Comparison of ENCODE assay signal across 8 cellular contexts in the genomic region with DNA sequence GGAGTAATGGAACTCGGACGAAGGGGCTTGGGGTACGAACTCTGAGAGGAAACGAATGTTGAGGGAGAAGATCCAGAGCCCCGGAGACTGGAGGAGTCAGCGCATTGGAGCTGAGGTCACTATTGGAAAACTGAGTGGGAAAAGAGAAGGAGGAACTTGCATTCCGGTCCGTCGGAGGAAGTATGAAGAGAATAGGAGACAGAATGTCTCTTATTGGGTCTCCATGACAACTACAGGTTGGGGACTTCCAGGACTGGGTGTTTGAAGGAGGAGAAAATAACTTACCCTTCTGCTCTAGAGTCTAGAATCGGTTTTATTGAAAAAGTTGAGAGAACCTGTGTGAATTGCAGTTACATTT. TPM values are rescaled to one million over a fixed set of nuclear protein-coding genes. Genes with fewer than 3 reads are reported as not detected.
A peak's percentile ranks its signal among the peaks of the same experiment; 100 is the strongest.
DNase-seq lines count a peak whose midpoint lies in the region; ATAC-seq and TF ChIP-seq lines count a peak whose summit lies in the region.

No MANE protein-coding gene starts in this region.

- H3K9ac ChIP-seq in DND-41 (ENCODE audit: low read depth, low read length): peak overlapping the region; percentile 80

- DNase-seq in DND-41: no peak
- no peak for DNase-seq in left ventricle myocardium inferior
- no peak for DNase-seq in sigmoid colon
- no peak for DNase-seq in activated gamma-delta T cell (lab: John Stamatoyannopoulos, UW)
- no peak for DNase-seq in NCI-H2081 treated with DMSO at 0.1 percent for 48 hours (lab: John Stamatoyannopoulos, UW)

- ATAC-seq in DND-41 (ENCODE audit: insufficient read depth, low read depth) (no peak), HG03103 (IDR thresholded peaks at IDR 0.05; ENCODE audit: low read depth, unreplicated experiment) (peak; percentile 6), HG02571 (IDR thresholded peaks at IDR 0.05; ENCODE audit: unreplicated experiment) (no peak)

- H3K27ac ChIP-seq in DND-41 (ENCODE audit: low read length) (peak overlapping the region; percentile 91), left ventricle myocardium inferior (replicated peaks) (peak overlapping the region; percentile 92), sigmoid colon (peak overlapping the region; percentile 90 to 94 (median 94))

- peaks cover 5% of the 10 kb centered on the region; the same call in 1 of the 2 replicates for H4K20me1 ChIP-seq in DND-41 (ENCODE audit: insufficient read depth, low read length)

- no peaks in the 10 kb centered on the region for H3K9me3 ChIP-seq in DND-41 (ENCODE audit: insufficient read depth, low read length, severe bottlenecking)
- H3K9me3 ChIP-seq in left ventricle myocardium inferior (replicated peaks): no peaks in the 10 kb centered on the region
- H3K9me3 ChIP-seq in sigmoid colon: no peaks in the 10 kb centered on the region

- H2AFZ ChIP-seq in DND-41 (ENCODE audit: low read depth, low read length): peak overlapping the region; percentile 80

- no peak for TF ChIP-seq CTCF in DND-41 (IDR thresholded peaks at IDR 0.05; ENCODE audit: borderline replicate concordance, extremely low read depth, low read length, poor library complexity, severe bottlenecking)
- no peak for TF ChIP-seq CTCF in left ventricle myocardium inferior (IDR thresholded peaks at IDR 0.05; ENCODE audit: borderline replicate concordance)
- TF ChIP-seq CTCF in sigmoid colon (IDR thresholded peaks at IDR 0.05): no peak

- peaks cover 4% of the 10 kb centered on the region for H3K36me3 Mint-ChIP-seq in activated naive CD8-positive, alpha-beta T cell

- no peak for TF ChIP-seq POLR2A in sigmoid colon (IDR thresholded peaks at IDR 0.05)

- peaks cover 24% of the 10 kb centered on the region for H3K4me1 ChIP-seq in DND-41 (ENCODE audit: insufficient read depth, low read length)
- H3K4me1 ChIP-seq in left ventricle myocardium inferior: peaks cover 45% of the 10 kb centered on the region
- peaks cover 0 to 22% (median 16%) of the 10 kb centered on the region in 4 donors for H3K4me1 ChIP-seq in sigmoid colon

- peaks cover 44% of the 10 kb centered on the region for H3K79me2 ChIP-seq in DND-41 (ENCODE audit: insufficient read depth, low read length)

- 0% methylated on average over 10 of the region's 10 CpGs for WGBS in sigmoid colon, 2 donors

- peak overlapping the region; percentile 99 for H3K4me3 Mint-ChIP-seq in activated naive CD8-positive, alpha-beta T cell

- peaks cover 45% of the 10 kb centered on the region for H3K4me1 Mint-ChIP-seq in activated naive CD8-positive, alpha-beta T cell (ENCODE audit: low read depth)

- H3K4me3 ChIP-seq in DND-41 (ENCODE audit: low read depth in 1 of 2, low read length in 2 of 2) (peak overlapping the region; percentile 76 to 91), left ventricle myocardium inferior (peak overlapping the region; percentile 87), sigmoid colon (peak overlapping the region; percentile 74 to 100 (median 84))

- H3K9me3 Mint-ChIP-seq in activated naive CD8-positive, alpha-beta T cell (ENCODE audit: low read depth): no peaks in the 10 kb centered on the region

- peak overlapping the region; percentile 99 for H3K27ac Mint-ChIP-seq in activated naive CD8-positive, alpha-beta T cell

- no peaks in the 10 kb centered on the region for H3K27me3 Mint-ChIP-seq in activated naive CD8-positive, alpha-beta T cell

- H3K27me3 ChIP-seq in DND-41 (ENCODE audit: insufficient read depth, low read length, poor library complexity): no peaks in the 10 kb centered on the region
- H3K27me3 ChIP-seq in left ventricle myocardium inferior (ENCODE audit: low read depth): no peaks in the 10 kb centered on the region
- H3K27me3 ChIP-seq in sigmoid colon: no peaks in the 10 kb centered on the region

- H3K36me3 ChIP-seq in DND-41 (ENCODE audit: insufficient read depth, low read length): peaks cover 37% of the 10 kb centered on the region
- H3K36me3 ChIP-seq in left ventricle myocardium inferior: peaks cover 31% of the 10 kb centered on the region
- H3K36me3 ChIP-seq in sigmoid colon: peaks cover 3 to 34% (median 8%) of the 10 kb centered on the region in 4 donors

- H3K4me2 ChIP-seq in DND-41 (ENCODE audit: insufficient read depth, low read length): peak overlapping the region; percentile 75

- intact Hi-C loops in left ventricle myocardium inferior (cut with micrococcal nuclease) (no loop called here), sigmoid colon (cut with DNase I) (loop anchor here (1.0 to 10.0 kb wide), 2 partner anchors 123 to 237 kb away; no protein-coding TSS in a partner anchor)

- TF ChIP-seq EP300 in sigmoid colon (IDR thresholded peaks at IDR 0.05): no peak

RNA-seq across cellular contexts. Expression of a gene that starts 0.5 kb away (rescaled TPM):
- total RNA-seq in left ventricle myocardium inferior (28.2 TPM), sigmoid colon (10 to 100 TPM; 28.2 to 51.3 (median 46.3) TPM)
- polyA plus RNA-seq in sigmoid colon: 10 to 100 TPM; 11.4 to 22.3 (median 14.6) TPM
